ENCODE assay signal across 20 cellular contexts in the genomic region with DNA sequence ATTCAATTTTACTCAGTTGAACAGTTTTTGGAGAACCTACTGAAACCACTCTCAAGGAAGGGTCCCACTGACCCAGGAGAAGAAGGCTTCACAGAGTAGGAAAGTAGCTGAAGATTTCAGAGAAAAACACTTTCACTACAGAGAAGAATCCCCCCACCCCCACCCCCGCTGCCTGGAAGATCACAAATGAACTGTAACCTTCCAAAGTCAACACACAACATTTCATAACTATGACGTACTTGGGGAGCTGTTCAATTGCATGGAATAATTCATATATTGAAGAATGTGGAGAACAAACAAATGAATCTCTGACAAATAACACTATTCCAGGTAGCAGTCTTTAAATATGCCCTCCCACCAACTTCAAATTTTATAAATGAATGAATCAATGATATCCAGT.
DNase-seq lines count a peak whose midpoint lies in the region; ATAC-seq, FAIRE-seq and TF ChIP-seq lines count a peak whose summit lies in the region.
"Had no signal": no experiment of that assay in that cellular context is flagged by ENCODE, and none has a peak within 500 bp of the region (broad histone marks: within the 10 kb centered on the region; RNA-seq: fewer than 3 reads in every experiment).

No MANE protein-coding gene starts in this region.

- FAIRE-seq in GM19239 (lab: Jason Lieb, UNC), result no peak
- FAIRE-seq: G401.6, GM12891 had no signal

- POLR2A ChIA-PET in PC-3 (lab: Charles Lee; ENCODE audit: unreplicated experiment), result no interaction called here

- no TSS peak for BruUV-seq in PC-3 (replicated peaks; lab: Mats Ljungman, UMichigan)

- no peaks in the 10 kb centered on the region for H3K27me3 ChIP-seq in PC-3 (ENCODE audit: low read length)
- H3K27me3 ChIP-seq in right lobe of liver, result no peaks in the 10 kb centered on the region
- H3K27me3 ChIP-seq: BE2C had no signal

- no peaks in the 10 kb centered on the region for H3K9me2 ChIP-seq in PC-3 (replicated peaks; ENCODE audit: low read length)

- H3K36me3 ChIP-seq in KOPT-K1 (ENCODE audit: insufficient read depth, low read length) (peaks cover 80% of the 10 kb centered on the region), PC-3 (ENCODE audit: low read depth, low read length) (no peaks in the 10 kb centered on the region; the same call in 1 of the 2 replicates), right lobe of liver (peaks cover 0 to 3% (median 0%) of the 10 kb centered on the region in 4 donors)
- H3K36me3 ChIP-seq: BE2C had no signal

- TF ChIP-seq CTCF in PC-3 (conservative IDR thresholded peaks at IDR 0.05; ENCODE audit: low read depth, low read length) (no peak), choroid plexus epithelial cell (conservative IDR thresholded peaks at IDR 0.05; ENCODE audit: low read depth, low read length) (no peak), right lobe of liver (IDR thresholded peaks at IDR 0.05) (no peak)

- CTCF ChIA-PET in PC-3 (lab: Charles Lee), result no interaction called here

- no peak; the same call in 1 of the 2 replicates for ATAC-seq in PC-3
- ATAC-seq in right lobe of liver, result peak; percentile 44 to 69 (median 51)
- no peak for ATAC-seq in HG03159 (IDR thresholded peaks at IDR 0.05; ENCODE audit: unreplicated experiment)
- ATAC-seq: HCT116 had no signal

- 20% methylated on average over 2 of the region's 2 CpGs for WGBS in right lobe of liver (ENCODE audit: insufficient coverage, low coverage, low lambda C conversion rate, missing lambda C conversion rate)

- peak overlapping the region; percentile 36 for H3K27ac ChIP-seq in KOPT-K1 (ENCODE audit: low read depth, low read length, poor library complexity, severe bottlenecking)
- H3K27ac ChIP-seq in PC-3 (ENCODE audit: low read length), result no peak overlapping the region
- peak overlapping the region; percentile 23 to 84 (median 26) for H3K27ac ChIP-seq in right lobe of liver

- no peaks in the 10 kb centered on the region for H3K79me2 ChIP-seq in PC-3 (ENCODE audit: low read length)

- no peaks in the 10 kb centered on the region for H3F3A ChIP-seq in PC-3 (ENCODE audit: low read length, unreplicated experiment)

- H3K4me3 ChIP-seq in PC-3 (ENCODE audit: low read length), result no peak overlapping the region
- no peak overlapping the region for H3K4me3 ChIP-seq in choroid plexus epithelial cell (ENCODE audit: low read depth, low read length)
- no peak overlapping the region for H3K4me3 ChIP-seq in right lobe of liver

- peak; percentile 36 for DNase-seq in PC-3
- peak; percentile 30 for DNase-seq in choroid plexus epithelial cell (ENCODE audit: low read depth)
- no peak for DNase-seq in right lobe of liver
- DNase-seq in NCI-H1417 (lab: John Stamatoyannopoulos, UW), result no peak
- no peak for DNase-seq in GM19239 (ENCODE audit: insufficient read length, low spot score)
- DNase-seq: BE2C; C1 segment of cervical spinal cord; CD4-positive, CD25-positive, alpha-beta regulatory T cell; CD8-positive, alpha-beta memory T cell; COR-L47; DMS 273 treated with DMSO at 0.1 percent for 48 hours; DMS53; GOT3; H7; HFFc6 had no signal

- TF ChIP-seq POLR2A in right lobe of liver (IDR thresholded peaks at IDR 0.05), result no peak

- no peak overlapping the region for H2AFZ ChIP-seq in PC-3 (ENCODE audit: low read length)

- no peak overlapping the region for H3K9ac ChIP-seq in PC-3 (ENCODE audit: low read length)

- H4K20me1 ChIP-seq in PC-3 (ENCODE audit: low read length), result no peaks in the 10 kb centered on the region

- H3K4me2 ChIP-seq in PC-3 (ENCODE audit: low read length), result no peak overlapping the region

- peaks cover 12% of the 10 kb centered on the region for H3K4me1 ChIP-seq in PC-3 (ENCODE audit: insufficient read depth, low read length)
- H3K4me1 ChIP-seq in right lobe of liver, result peaks cover 0 to 47% (median 10%) of the 10 kb centered on the region in 4 donors
- H3K4me1 ChIP-seq: BE2C had no signal

- H3K9me3 ChIP-seq in KOPT-K1 (ENCODE audit: insufficient read depth, low read length, poor library complexity, severe bottlenecking) (peaks cover 13% of the 10 kb centered on the region), PC-3 (ENCODE audit: low read length) (no peaks in the 10 kb centered on the region), right lobe of liver (no peaks in the 10 kb centered on the region)
- H3K9me3 ChIP-seq: BE2C had no signal

- intact Hi-C loops in PC-3 (cut with micrococcal nuclease), result no loop called here
- intact Hi-C loops in right lobe of liver (cut with DNase I), result no loop called here

Comparison
In these comparisons a context has a peak if more than half of its experiments do, and no peak if none do; other contexts are left out.
1. ATAC-seq: peak in right lobe of liver (4 of 4); none in PC-3 (single experiment) and HG03159 (single experiment).
2. DNase-seq: peak in PC-3 (single experiment) and choroid plexus epithelial cell (single experiment); none in right lobe of liver (0 of 3), NCI-H1417 (0 of 3) and GM19239 (single experiment).